Comparison of ENCODE assay signal across 1 cellular context in the genomic region with DNA sequence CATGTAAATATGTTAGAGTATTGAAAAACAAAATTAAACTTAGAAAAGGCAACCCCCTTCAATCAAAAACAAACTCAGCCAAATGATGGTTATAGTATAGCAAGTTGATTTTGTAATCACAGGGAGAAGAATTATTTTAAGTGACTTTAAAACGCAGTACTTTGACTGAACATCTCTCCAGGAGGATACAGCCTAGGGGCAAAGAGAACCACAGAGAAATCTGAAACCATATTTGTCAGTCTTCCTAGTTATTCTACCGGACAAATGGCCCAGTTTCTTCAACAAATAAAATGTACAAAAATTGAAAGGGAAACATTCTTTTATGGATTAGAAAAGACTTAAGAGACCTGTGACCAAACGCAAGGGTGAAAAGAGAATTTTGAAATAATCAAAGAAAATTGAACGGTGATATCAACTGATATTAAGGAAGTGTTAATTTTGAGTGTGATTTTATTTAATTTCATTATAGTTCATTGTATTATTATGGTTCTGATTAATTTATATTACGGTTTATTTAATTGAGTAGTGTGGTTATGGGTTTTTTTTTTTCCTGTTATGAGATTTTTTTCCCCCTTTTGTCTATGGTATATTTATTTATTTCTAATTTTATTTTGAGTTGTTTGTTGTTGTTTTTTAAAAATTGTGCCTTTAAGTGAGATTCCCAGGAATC.
TF ChIP-seq lines count a peak whose summit lies in the region.

No MANE protein-coding gene starts in this region.

TF ChIP-seq in HepG2, 621 proteins besides CTCF, POLR2A, EP300 and RAD21 (continued from another document):
- TF ChIP-seq NFAT5 (CRISPR knock-in tag; IDR thresholded peaks at IDR 0.05), result no peak
- 0 out of 2 replicates have a peak, but pooled peaks have one; percentile 26 for TF ChIP-seq THAP11 (CRISPR knock-in tag; IDR thresholded peaks at IDR 0.05)
